Comparison of ENCODE assay signal across 16 cellular contexts in the genomic region with DNA sequence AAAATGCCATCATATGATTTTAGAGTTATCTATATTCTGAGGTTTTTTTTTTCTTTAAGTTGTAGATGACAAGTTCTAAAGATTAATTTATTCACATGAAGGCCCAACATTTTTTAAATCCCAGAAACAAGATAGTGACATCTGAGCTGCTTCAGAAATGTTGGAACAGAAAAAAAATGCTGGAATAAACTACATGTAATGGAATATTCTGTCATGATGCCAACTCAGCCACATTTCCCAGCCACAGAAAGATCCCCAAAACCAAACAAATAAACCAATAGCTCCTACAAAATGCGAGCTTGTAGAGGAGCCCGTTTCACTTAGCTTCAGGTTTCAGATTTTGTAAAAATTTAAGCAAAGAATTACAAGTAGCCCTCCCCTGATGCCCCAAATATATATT.
DNase-seq lines count a peak whose midpoint lies in the region; TF ChIP-seq lines count a peak whose summit lies in the region.
"Had no signal": no experiment of that assay in that cellular context is flagged by ENCODE, and none has a peak within 500 bp of the region (broad histone marks: within the 10 kb centered on the region; RNA-seq: fewer than 3 reads in every experiment).

No MANE protein-coding gene starts in this region.

- no peak overlapping the region for H3K4ac ChIP-seq in mesenchymal stem cell (ENCODE audit: low read depth in 1 of 2, low read length in 2 of 2)

- H3K4me2 ChIP-seq in KMS-11 (peak overlapping the region; percentile 43; the same call in 1 of the 2 replicates), mesenchymal stem cell (ENCODE audit: low read length, poor library complexity, severe bottlenecking) (no peak overlapping the region)

- H3K27ac ChIP-seq in KMS-11 (no peak overlapping the region), mesenchymal stem cell (ENCODE audit: low read length, poor library complexity, severe bottlenecking) (no peak overlapping the region)
- H3K27ac ChIP-seq: C4-2B, HL-60 had no signal

- H3K79me2 ChIP-seq in KMS-11 (ENCODE audit: insufficient read depth, low read depth) = peaks cover 5% of the 10 kb centered on the region; the same call in 1 of the 2 replicates

- H3K27ac Mint-ChIP-seq in activated CD4-positive, alpha-beta memory T cell treated with anti-CD3 and anti-CD28 coated beads for 36 hours = no peak overlapping the region
- H3K27ac Mint-ChIP-seq: CD4-positive, alpha-beta memory T cell had no signal

- no peak overlapping the region for H3K4me3 ChIP-seq in KMS-11 (IDR thresholded peaks at IDR 0.05; ENCODE audit: insufficient read depth, low read depth, low read length)
- no peak overlapping the region for H3K4me3 ChIP-seq in fibroblast of the aortic adventitia (ENCODE audit: low read depth, low read length)
- no peak overlapping the region for H3K4me3 ChIP-seq in mesenchymal stem cell (ENCODE audit: insufficient read depth in 1 of 2, low read depth in 1 of 2, low read length in 2 of 2)

- no peaks in the 10 kb centered on the region for H3K27me3 Mint-ChIP-seq in activated CD4-positive, alpha-beta memory T cell treated with anti-CD3 and anti-CD28 coated beads for 36 hours
- H3K27me3 Mint-ChIP-seq: CD4-positive, alpha-beta memory T cell had no signal

- no peaks in the 10 kb centered on the region for H3K79me1 ChIP-seq in mesenchymal stem cell (replicated peaks; ENCODE audit: low read length, poor library complexity, severe bottlenecking)

- CTCF ChIA-PET in activated CD4-positive, alpha-beta memory T cell treated with anti-CD3 and anti-CD28 coated beads for 36 hours (lab: Charles Lee) = interaction anchor here (0.7 kb wide), 1 partner anchor 150 kb away, joined by 3 read pairs; no protein-coding TSS in a partner anchor

- intact Hi-C loops in activated CD4-positive, alpha-beta memory T cell treated with anti-CD3 and anti-CD28 coated beads for 36 hours (cut with micrococcal nuclease) = no loop called here

- H2BK5ac ChIP-seq in mesenchymal stem cell (ENCODE audit: low read depth, low read length, poor library complexity, severe bottlenecking) = no peak overlapping the region

- no peak overlapping the region for H2BK120ac ChIP-seq in mesenchymal stem cell (ENCODE audit: low read depth, low read length)

- no peak overlapping the region for H2BK15ac ChIP-seq in mesenchymal stem cell (ENCODE audit: low read depth, poor library complexity, severe bottlenecking)

- no peak overlapping the region for H3K9ac ChIP-seq in KMS-11
- H3K9ac ChIP-seq in mesenchymal stem cell (ENCODE audit: low read length) = no peak overlapping the region

- WGBS in mesenchymal stem cell = 88% methylated on average over 2 of the region's 2 CpGs

- H2AFZ ChIP-seq in KMS-11 (ENCODE audit: low read depth) = no peak overlapping the region
- no peak overlapping the region for H2AFZ ChIP-seq in mesenchymal stem cell (ENCODE audit: low read depth, low read length)

- no peaks in the 10 kb centered on the region for H3K9me3 Mint-ChIP-seq in activated CD4-positive, alpha-beta memory T cell treated with anti-CD3 and anti-CD28 coated beads for 36 hours
- H3K9me3 Mint-ChIP-seq: CD4-positive, alpha-beta memory T cell had no signal

- H4K8ac ChIP-seq in mesenchymal stem cell (ENCODE audit: low read length) = no peak overlapping the region

- H2BK12ac ChIP-seq in mesenchymal stem cell (ENCODE audit: low read length in 2 of 2) = no peak overlapping the region

- POLR2A ChIA-PET in activated CD4-positive, alpha-beta memory T cell treated with anti-CD3 and anti-CD28 coated beads for 36 hours (lab: Charles Lee) = no interaction called here

- TF ChIP-seq CTCF in AG09319 (IDR thresholded peaks at IDR 0.05; ENCODE audit: low read depth, low read length) (no peak), KMS-11 (conservative IDR thresholded peaks at IDR 0.05; ENCODE audit: low read depth, low read length) (no peak), fibroblast of the aortic adventitia (IDR thresholded peaks at IDR 0.05; ENCODE audit: insufficient read depth, low read length) (no peak)

- no peak overlapping the region for H2AK5ac ChIP-seq in mesenchymal stem cell (ENCODE audit: low read length, severe bottlenecking)

- no peak overlapping the region for H4K91ac ChIP-seq in mesenchymal stem cell (ENCODE audit: low read length)

- H3K23ac ChIP-seq in mesenchymal stem cell (ENCODE audit: low read length in 2 of 2) = no peak overlapping the region

- H4K20me1 ChIP-seq in KMS-11 (ENCODE audit: insufficient read depth) = no peaks in the 10 kb centered on the region

- no peak overlapping the region for H3K18ac ChIP-seq in mesenchymal stem cell (ENCODE audit: low read depth in 1 of 2, low read length in 2 of 2)

- H3K4me1 ChIP-seq in KMS-11 (ENCODE audit: low read depth, poor library complexity, severe bottlenecking) = peaks cover 64% of the 10 kb centered on the region
- no peaks in the 10 kb centered on the region for H3K4me1 ChIP-seq in mesenchymal stem cell (ENCODE audit: control insufficient read depth, insufficient read depth, low read depth, low read length)

- peaks cover 4% of the 10 kb centered on the region for H3K4me1 Mint-ChIP-seq in activated CD4-positive, alpha-beta memory T cell treated with anti-CD3 and anti-CD28 coated beads for 36 hours (ENCODE audit: low read depth)

- H3K9me3 ChIP-seq in mesenchymal stem cell (ENCODE audit: control insufficient read depth, low read length) = no peaks in the 10 kb centered on the region
- H3K9me3 ChIP-seq: BE2C had no signal

- peaks cover 17% of the 10 kb centered on the region for H3K36me3 Mint-ChIP-seq in activated CD4-positive, alpha-beta memory T cell treated with anti-CD3 and anti-CD28 coated beads for 36 hours

- H3K14ac ChIP-seq in mesenchymal stem cell (ENCODE audit: low read length in 2 of 2) = no peak overlapping the region

- H3K36me3 ChIP-seq in KMS-11 (ENCODE audit: insufficient read depth) (peaks cover 7% of the 10 kb centered on the region; the same call in 1 of the 2 replicates), mesenchymal stem cell (ENCODE audit: control insufficient read depth in 1 of 2, insufficient read depth in 2 of 2, low read depth in 1 of 2, low read length in 2 of 2) (peaks cover 0 to 62% of the 10 kb centered on the region in 2 experiments)
- H3K36me3 ChIP-seq: BE2C had no signal

- no peak overlapping the region for H3K4me3 Mint-ChIP-seq in activated CD4-positive, alpha-beta memory T cell treated with anti-CD3 and anti-CD28 coated beads for 36 hours
- H3K4me3 Mint-ChIP-seq: CD4-positive, alpha-beta memory T cell had no signal

- DNase-seq in AG09319 (ENCODE audit: extremely low read depth, low read depth) (peak; percentile 11), astrocyte of the hippocampus (ENCODE audit: low read depth, low spot score) (peak; percentile 6), fibroblast of the aortic adventitia (ENCODE audit: low read depth) (peak; percentile 26), mesenchymal stem cell (no peak), DMS 273 treated with DMSO at 0.1 percent for 48 hours (lab: John Stamatoyannopoulos, UW) (no peak), NCI-H748 (lab: John Stamatoyannopoulos, UW; ENCODE audit: unreplicated experiment) (no peak)
- DNase-seq in activated CD4-positive, alpha-beta memory T cell treated with anti-CD3 and anti-CD28 coated beads for 36 hours = no peak
- DNase-seq: 8988T; BE2C; CD4-positive, alpha-beta memory T cell; DND-41; GF-D8; HCEC 1CT had no signal

- H3K27me3 ChIP-seq in KMS-11 (ENCODE audit: insufficient read depth, low read depth) (no peaks in the 10 kb centered on the region), mesenchymal stem cell (ENCODE audit: control insufficient read depth in 1 of 2, insufficient read depth in 1 of 2, low read length in 2 of 2) (no peaks in the 10 kb centered on the region)
- H3K27me3 ChIP-seq: BE2C had no signal

Comparison
In these comparisons a context has a peak if more than half of its experiments do, and no peak if none do; other contexts are left out.
1. DNase-seq: peak in AG09319 (single experiment), astrocyte of the hippocampus (single experiment) and fibroblast of the aortic adventitia (single experiment); none in mesenchymal stem cell (single experiment), DMS 273 treated with DMSO at 0.1 percent for 48 hours (single experiment), activated CD4-positive, alpha-beta memory T cell treated with anti-CD3 and anti-CD28 coated beads for 36 hours (single experiment) and NCI-H748 (single experiment).